18 cellular contexts compared by ENCODE assay signal in genomic region chr13:78012046-78012445, GRCh38.
DNase-seq lines count a peak whose midpoint lies in the region; ATAC-seq, FAIRE-seq and TF ChIP-seq lines count a peak whose summit lies in the region.
"Had no signal": no experiment of that assay in that cellular context is flagged by ENCODE, and none has a peak within 500 bp of the region (broad histone marks: within the 10 kb centered on the region; RNA-seq: fewer than 3 reads in every experiment).

No MANE protein-coding gene starts in this region.

- peaks cover 0 to 2% (median 0%) of the 10 kb centered on the region in 4 experiments; a peak in 1 of 7 replicates for H3K4me1 ChIP-seq in H1 (replicated peaks in 1 of 4; ENCODE audit: control insufficient read depth in 3 of 4, insufficient read depth in 4 of 4, low read length in 3 of 4)
- peaks cover 3 to 11% of the 10 kb centered on the region in 2 experiments for H3K4me1 ChIP-seq in trophoblast cell (ENCODE audit: control insufficient read depth in 1 of 2, insufficient read depth in 2 of 2, low read length in 2 of 2)
- H3K4me1 ChIP-seq: Caco-2 had no signal

- no peak overlapping the region for H4K12ac ChIP-seq in trophoblast cell (ENCODE audit: low read depth, low read length)

- no peak for TF ChIP-seq POLR2A in H1 (IDR thresholded peaks at IDR 0.05; ENCODE audit: control extremely low read depth in 1 of 2, low read depth in 2 of 2, low read length in 2 of 2)

- no peak overlapping the region for H3K14ac ChIP-seq in H1 (ENCODE audit: insufficient read length)
- H3K14ac ChIP-seq in trophoblast cell (ENCODE audit: low read length), result no peak overlapping the region

- H2BK120ac ChIP-seq in H1 (replicated peaks; ENCODE audit: low read depth, low read length) (no peak overlapping the region), trophoblast cell (ENCODE audit: insufficient read depth, low read length, poor library complexity) (no peak overlapping the region)

- no peaks in the 10 kb centered on the region for H3K27me3 ChIP-seq in H1 (replicated peaks in 1 of 4; ENCODE audit: control insufficient read depth in 3 of 4, extremely low read depth in 1 of 4, insufficient read depth in 3 of 4, low read length in 3 of 4)
- no peaks in the 10 kb centered on the region for H3K27me3 ChIP-seq in trophoblast cell (ENCODE audit: insufficient read depth, low read length)

- DNase-seq in LNCaP clone FGC (ENCODE audit: low read depth), result no peak
- no peak for DNase-seq in H1 (ENCODE audit: low read depth in 1 of 2, low spot score in 2 of 2)
- peak; percentile 9 for DNase-seq in iPS-NIHi11 (ENCODE audit: low spot score)
- DNase-seq in trophoblast cell, result no peak
- no peak for DNase-seq in NCI-H1105 treated with DMSO at 0.1 percent for 48 hours (lab: John Stamatoyannopoulos, UW)
- DNase-seq: C1 segment of cervical spinal cord; Caco-2; CD4-positive, CD25-positive, alpha-beta regulatory T cell; CD8-positive, alpha-beta T cell; DMS153; DND-41; GOT3; H9 had no signal

- no peak overlapping the region for H3K4ac ChIP-seq in H1 (replicated peaks; ENCODE audit: insufficient read length, low read depth, low read length)
- no peak overlapping the region for H3K4ac ChIP-seq in trophoblast cell (ENCODE audit: low read depth, low read length)

- H3K9ac ChIP-seq in H1 (replicated peaks in 1 of 4; ENCODE audit: extremely low read depth in 1 of 4, low read depth in 3 of 4, low read length in 3 of 4) (no peak overlapping the region), trophoblast cell (ENCODE audit: low read length) (no peak overlapping the region)

- H3K4me3 ChIP-seq in LNCaP clone FGC (ENCODE audit: low read depth, low read length) (no peak overlapping the region), H1 (ENCODE audit: extremely low read depth in 1 of 4, insufficient read depth in 2 of 4, low read depth in 3 of 4, low read length in 4 of 4) (no peak overlapping the region), trophoblast cell (ENCODE audit: low read depth, low read length) (no peak overlapping the region)

- ATAC-seq in HG03135 (IDR thresholded peaks at IDR 0.05; ENCODE audit: unreplicated experiment) (no peak), HG03039 (IDR thresholded peaks at IDR 0.05; ENCODE audit: unreplicated experiment) (no peak), HG02798 (IDR thresholded peaks at IDR 0.05; ENCODE audit: poor library complexity, unreplicated experiment) (no peak)
- ATAC-seq: CD8-positive, alpha-beta T cell; HCT116 had no signal

- 90% methylated on average over 2 of the region's 2 CpGs; no CpG with 5 or more reads in 1 of the 2 experiments for WGBS in H1 (ENCODE audit: extremely low coverage in 1 of 2, insufficient coverage in 1 of 2, insufficient read length in 1 of 2, insufficient replicate concordance in 2 of 2, low coverage in 1 of 2, low lambda C conversion rate in 2 of 2, missing lambda C conversion rate in 1 of 2), 2 experiments
- WGBS in trophoblast cell (ENCODE audit: extremely low coverage, insufficient coverage, insufficient read length), result no CpG with 5 or more reads among the region's 2 CpGs

- H2BK5ac ChIP-seq in H1 (ENCODE audit: low read depth, low read length), result no peak overlapping the region
- no peak overlapping the region for H2BK5ac ChIP-seq in trophoblast cell (ENCODE audit: low read depth, low read length, poor library complexity)

- H3K79me2 ChIP-seq in H1 (ENCODE audit: control insufficient read depth in 1 of 2, insufficient read depth in 2 of 2, low read length in 2 of 2), result no peaks in the 10 kb centered on the region
- H3K79me2 ChIP-seq in trophoblast cell (ENCODE audit: control insufficient read depth, insufficient read depth, low read length, poor library complexity), result no peaks in the 10 kb centered on the region

- TF ChIP-seq RAD21 in H1 (IDR thresholded peaks at IDR 0.05 in 1 of 2, conservative IDR thresholded peaks at IDR 0.05 in 1 of 2; ENCODE audit: low read depth in 2 of 2, low read length in 2 of 2), result peak; percentile 13 to 33; a peak in 1 of 4 replicates

- H4K91ac ChIP-seq in H1 (replicated peaks; ENCODE audit: insufficient read length, low read length) (no peak overlapping the region), trophoblast cell (ENCODE audit: low read depth, low read length) (peak overlapping the region; percentile 18)

- H2AK5ac ChIP-seq in H1 (ENCODE audit: low read depth, low read length) (no peak overlapping the region), trophoblast cell (ENCODE audit: low read length) (no peak overlapping the region)

- H3K56ac ChIP-seq in H1 (replicated peaks; ENCODE audit: insufficient read length, low read depth, low read length), result no peak overlapping the region

- no peak overlapping the region for H2BK20ac ChIP-seq in H1 (ENCODE audit: low read length)

- no peak overlapping the region for H3K23ac ChIP-seq in H1 (ENCODE audit: insufficient read length)
- H3K23ac ChIP-seq in trophoblast cell (ENCODE audit: low read length), result no peak overlapping the region

- H4K20me1 ChIP-seq in H1 (replicated peaks in 1 of 2; ENCODE audit: control insufficient read depth in 1 of 2, insufficient read depth in 2 of 2, low read length in 2 of 2), result no peaks in the 10 kb centered on the region

- H3K23me2 ChIP-seq in H1 (ENCODE audit: low read depth, low read length), result no peaks in the 10 kb centered on the region

- H3K18ac ChIP-seq in H1 (ENCODE audit: extremely low read depth, low read length), result no peak overlapping the region
- H3K18ac ChIP-seq in trophoblast cell (ENCODE audit: low read length), result no peak overlapping the region

- TF ChIP-seq CTCF in LNCaP clone FGC (IDR thresholded peaks at IDR 0.05; ENCODE audit: control insufficient read depth, extremely low read depth, insufficient read depth) (peak; percentile 8; the same call in 1 of the 2 replicates), H1 (IDR thresholded peaks at IDR 0.05; ENCODE audit: control extremely low read depth in 1 of 3, insufficient read depth in 1 of 3, low read depth in 1 of 3, low read length in 3 of 3) (peak in 1 of 3 experiments; percentile 9; a peak in 2 of 4 replicates)

- H3K27ac ChIP-seq in H1 (ENCODE audit: low read depth, low read length), result no peak overlapping the region
- H3K27ac ChIP-seq in trophoblast cell (ENCODE audit: low read depth, low read length), result no peak overlapping the region

- H2AFZ ChIP-seq in H1 (ENCODE audit: low read length) (no peak overlapping the region), trophoblast cell (ENCODE audit: insufficient read depth, low read length, poor library complexity) (no peak overlapping the region)

- H4K5ac ChIP-seq in H1 (ENCODE audit: insufficient read length, low read depth, low read length), result no peak overlapping the region

- no peak for TF ChIP-seq EP300 in H1 (IDR thresholded peaks at IDR 0.05; ENCODE audit: borderline replicate concordance in 1 of 2, low read depth in 2 of 2, low read length in 2 of 2)

- H3K79me1 ChIP-seq in H1 (ENCODE audit: low read depth, low read length), result no peaks in the 10 kb centered on the region
- peaks cover 2% of the 10 kb centered on the region for H3K79me1 ChIP-seq in trophoblast cell (ENCODE audit: low read length)

- H3K9me3 ChIP-seq in H1 (ENCODE audit: insufficient read depth in 2 of 2, low read depth in 1 of 2, low read length in 1 of 2) (no peaks in the 10 kb centered on the region), trophoblast cell (ENCODE audit: insufficient read depth, low read depth, low read length) (no peaks in the 10 kb centered on the region)
- H3K9me3 ChIP-seq: Caco-2 had no signal

- H2BK15ac ChIP-seq in H1 (ENCODE audit: low read length), result no peak overlapping the region

- no peak overlapping the region for H3K4me2 ChIP-seq in H1 (ENCODE audit: insufficient read depth in 1 of 2, low read depth in 2 of 2, low read length in 2 of 2)
- H3K4me2 ChIP-seq in trophoblast cell (ENCODE audit: low read length), result no peak overlapping the region

- FAIRE-seq in H1 (lab: Jason Lieb, UNC), result no peak
- FAIRE-seq: G401.6 had no signal

- H4K8ac ChIP-seq in H1 (ENCODE audit: extremely low read depth, insufficient read depth, low read length) (no peak overlapping the region), trophoblast cell (ENCODE audit: low read depth, low read length) (no peak overlapping the region)

- no peak overlapping the region for H2BK12ac ChIP-seq in H1 (ENCODE audit: low read depth, low read length)
- peak overlapping the region; percentile 20 for H2BK12ac ChIP-seq in trophoblast cell (ENCODE audit: low read length)

- H3K36me3 ChIP-seq in H1 (ENCODE audit: control insufficient read depth in 2 of 4, insufficient read depth in 4 of 4, low read length in 3 of 4) (no peaks in the 10 kb centered on the region), trophoblast cell (ENCODE audit: control insufficient read depth in 1 of 2, insufficient read depth in 2 of 2, low read length in 2 of 2) (no peaks in the 10 kb centered on the region)

- CTCF ChIA-PET in H1 (lab: Charles Lee; ENCODE audit: partially characterized antibody), result interaction anchor here (0.6 to 1.9 kb wide), 8 partner anchors 11 to 483 kb away, joined by 3 to 15 read pairs (median 4); no protein-coding TSS in a partner anchor

- POLR2A ChIA-PET in H1 (lab: Charles Lee; ENCODE audit: partially characterized antibody), result no interaction called here

TF ChIP-seq in H1, 55 proteins besides CTCF, POLR2A, EP300 and RAD21 (continues in another document):
- TF ChIP-seq CREB1 (IDR thresholded peaks at IDR 0.05), result no peak
- no peak for TF ChIP-seq FOSL1 (IDR thresholded peaks at IDR 0.05; ENCODE audit: insufficient read depth, low read depth, low read length)
- no peak for TF ChIP-seq NANOG (IDR thresholded peaks at IDR 0.05; ENCODE audit: insufficient read depth, low read depth, low read length, poor library complexity, severe bottlenecking)
- no peak for TF ChIP-seq BRCA1 (IDR thresholded peaks at IDR 0.05; ENCODE audit: low read depth, low read length)
- no peak for TF ChIP-seq TBP (IDR thresholded peaks at IDR 0.05; ENCODE audit: low read depth, low read length)
- no peak for TF ChIP-seq CBX5 (IDR thresholded peaks at IDR 0.05; ENCODE audit: low read depth, low read length)
- TF ChIP-seq TCF12 (IDR thresholded peaks at IDR 0.05; ENCODE audit: low read depth, low read length), result no peak
- no peak for TF ChIP-seq BCL11A (IDR thresholded peaks at IDR 0.05; ENCODE audit: low read depth in 2 of 2, low read length in 2 of 2)
- no peak for TF ChIP-seq HDAC2 (IDR thresholded peaks at IDR 0.05; ENCODE audit: borderline replicate concordance in 1 of 2, low read depth in 2 of 2, low read length in 2 of 2)
- TF ChIP-seq KDM5A (IDR thresholded peaks at IDR 0.05; ENCODE audit: low read length), result no peak
- no peak for TF ChIP-seq RXRA (IDR thresholded peaks at IDR 0.05; ENCODE audit: insufficient read depth, low read depth, low read length)
- no peak for TF ChIP-seq ATF3 (IDR thresholded peaks at IDR 0.05; ENCODE audit: insufficient read depth, low read depth, low read length)
- no peak for TF ChIP-seq RBBP5 (IDR thresholded peaks at IDR 0.05; ENCODE audit: borderline replicate concordance, low read depth, low read length)
- no peak for TF ChIP-seq CHD1 (IDR thresholded peaks at IDR 0.05; ENCODE audit: low read depth, low read length)
